9 cellular contexts compared by ENCODE assay signal in the genomic region with DNA sequence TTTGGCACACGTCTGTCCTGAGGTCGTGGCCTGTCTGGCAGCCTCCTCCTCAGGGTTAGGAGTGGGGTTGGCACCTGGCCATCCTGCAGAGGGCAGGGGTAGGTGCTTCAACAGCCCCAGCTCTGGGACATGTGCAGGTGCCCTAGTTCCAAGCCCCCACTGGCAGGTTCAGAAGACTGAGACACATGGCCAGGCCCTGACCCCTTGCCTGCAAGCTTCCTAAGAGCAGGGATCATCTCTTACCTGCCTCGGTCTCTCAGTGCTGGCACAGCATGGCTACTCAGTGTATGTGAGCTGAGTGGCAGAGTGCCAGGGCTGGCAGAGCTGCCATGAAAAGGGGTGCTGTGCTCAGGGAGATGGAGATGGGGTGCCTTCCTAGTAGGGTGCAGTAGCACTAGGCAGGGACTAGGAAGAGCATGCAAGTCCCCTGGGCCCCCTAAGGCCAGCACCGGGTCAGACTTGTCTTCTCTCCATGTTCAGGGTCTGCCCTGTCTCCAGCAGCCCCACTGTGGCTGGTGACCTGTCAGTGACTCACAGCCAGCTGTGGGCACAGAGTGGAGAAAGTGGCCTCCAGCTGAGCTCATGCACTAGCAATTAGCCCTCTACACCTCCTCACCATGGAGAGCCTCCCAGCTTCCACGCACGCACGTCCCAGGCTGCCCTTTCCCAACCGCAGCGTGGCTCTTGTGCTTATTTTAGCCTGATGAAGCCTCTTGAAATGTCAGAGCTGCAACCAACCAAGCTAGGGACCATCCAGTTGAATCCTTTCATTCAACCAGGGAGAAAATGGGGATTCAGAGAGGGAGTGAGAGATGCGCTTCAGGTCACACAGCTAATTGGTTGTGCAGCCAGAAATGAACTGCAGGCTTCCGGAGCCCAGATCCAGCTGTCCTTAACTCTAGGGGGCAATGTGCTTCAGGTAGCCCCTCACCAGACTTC.
A peak's percentile ranks its signal among the peaks of the same experiment; 100 is the strongest.
DNase-seq lines count a peak whose midpoint lies in the region; ATAC-seq and TF ChIP-seq lines count a peak whose summit lies in the region.
"Had no signal": no experiment of that assay in that cellular context is flagged by ENCODE, and none has a peak within 500 bp of the region (broad histone marks: within the 10 kb centered on the region; RNA-seq: fewer than 3 reads in every experiment).

No MANE protein-coding gene starts in this region.

- H3K36me3 ChIP-seq in kidney epithelial cell (ENCODE audit: control insufficient read depth, insufficient read depth, low read length) = no peaks in the 10 kb centered on the region
- H3K36me3 ChIP-seq: suprapubic skin had no signal

- ATAC-seq in HG03520 (IDR thresholded peaks at IDR 0.05; ENCODE audit: unreplicated experiment) (no peak), GM21526 (IDR thresholded peaks at IDR 0.05; ENCODE audit: low FRiP score, unreplicated experiment) (no peak), HG02885 (IDR thresholded peaks at IDR 0.05; ENCODE audit: poor library complexity, unreplicated experiment) (no peak)

- no peak overlapping the region; the same call in 1 of the 2 replicates for H3K4me3 ChIP-seq in AG10803 (ENCODE audit: low read length)
- H3K4me3 ChIP-seq in kidney epithelial cell (ENCODE audit: low read depth, low read length) = no peak overlapping the region
- H3K4me3 ChIP-seq: suprapubic skin had no signal

- in situ Hi-C loops in KBM-7 (cut with MboI; ENCODE audit: low pct_unique_long_range_greater_than_20kb, low sequenced_read_pairs) = no loop called here

- TF ChIP-seq CTCF in AG10803 (conservative IDR thresholded peaks at IDR 0.05; ENCODE audit: low read length) = no peak
- peak; percentile 6 for TF ChIP-seq CTCF in kidney epithelial cell (IDR thresholded peaks at IDR 0.05; ENCODE audit: insufficient read depth, low read length, poor library complexity, severe bottlenecking)

- peak; percentile 98 for DNase-seq in AG10803 (ENCODE audit: low read depth)
- peak; percentile 61 for DNase-seq in KBM-7
- peak; percentile 93 for DNase-seq in amniotic epithelial cell (ENCODE audit: low read depth)
- DNase-seq in kidney epithelial cell (ENCODE audit: low read depth) = peak; percentile 98
- DNase-seq in ureter (ENCODE audit: low spot score) = no peak

- H3K27me3 ChIP-seq in kidney epithelial cell (ENCODE audit: control insufficient read depth, insufficient read depth, low read length) = no peaks in the 10 kb centered on the region
- H3K27me3 ChIP-seq: suprapubic skin had no signal
